Comparison of ENCODE assay signal across 1 cellular context in genomic region chr2:3605013-3605961, GRCh38.
TF ChIP-seq lines count a peak whose summit lies in the region.

No MANE protein-coding gene starts in this region.

TF ChIP-seq in K562, 482 proteins besides CTCF, POLR2A, EP300 and RAD21 (continued from another document and continues in another):
- TF ChIP-seq ZHX1 (conservative IDR thresholded peaks at IDR 0.05; ENCODE audit: low read length) = no peak
- TF ChIP-seq, protein P1, sequence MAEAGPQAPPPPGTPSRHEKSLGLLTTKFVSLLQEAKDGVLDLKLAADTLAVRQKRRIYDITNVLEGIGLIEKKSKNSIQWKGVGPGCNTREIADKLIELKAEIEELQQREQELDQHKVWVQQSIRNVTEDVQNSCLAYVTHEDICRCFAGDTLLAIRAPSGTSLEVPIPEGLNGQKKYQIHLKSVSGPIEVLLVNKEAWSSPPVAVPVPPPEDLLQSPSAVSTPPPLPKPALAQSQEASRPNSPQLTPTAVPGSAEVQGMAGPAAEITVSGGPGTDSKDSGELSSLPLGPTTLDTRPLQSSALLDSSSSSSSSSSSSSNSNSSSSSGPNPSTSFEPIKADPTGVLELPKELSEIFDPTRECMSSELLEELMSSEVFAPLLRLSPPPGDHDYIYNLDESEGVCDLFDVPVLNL (CRISPR knock-in tag; IDR thresholded peaks at IDR 0.05; ENCODE audit: low read depth) = no peak
- TF ChIP-seq MAZ (CRISPR knock-in tag; conservative IDR thresholded peaks at IDR 0.05 in 1 of 2, IDR thresholded peaks at IDR 0.05 in 1 of 2) = no peak; a peak in 1 of 4 replicates
- no peak; the same call in 1 of the 2 replicates for TF ChIP-seq POLR2AphosphoS5 (IDR thresholded peaks at IDR 0.05; ENCODE audit: control insufficient read depth, insufficient read depth, low read depth, low read length)
- no peak for TF ChIP-seq UBTF (IDR thresholded peaks at IDR 0.05; ENCODE audit: borderline replicate concordance in 1 of 2, low read depth in 2 of 2, low read length in 2 of 2)
- TF ChIP-seq COPS2 (conservative IDR thresholded peaks at IDR 0.05) = no peak
- TF ChIP-seq KDM5B (IDR thresholded peaks at IDR 0.05; ENCODE audit: insufficient replicate concordance, low read depth, low read length) = peak; percentile 52
- no peak for TF ChIP-seq NR0B1 (IDR thresholded peaks at IDR 0.05; ENCODE audit: partially characterized antibody)
- TF ChIP-seq, protein P2, sequence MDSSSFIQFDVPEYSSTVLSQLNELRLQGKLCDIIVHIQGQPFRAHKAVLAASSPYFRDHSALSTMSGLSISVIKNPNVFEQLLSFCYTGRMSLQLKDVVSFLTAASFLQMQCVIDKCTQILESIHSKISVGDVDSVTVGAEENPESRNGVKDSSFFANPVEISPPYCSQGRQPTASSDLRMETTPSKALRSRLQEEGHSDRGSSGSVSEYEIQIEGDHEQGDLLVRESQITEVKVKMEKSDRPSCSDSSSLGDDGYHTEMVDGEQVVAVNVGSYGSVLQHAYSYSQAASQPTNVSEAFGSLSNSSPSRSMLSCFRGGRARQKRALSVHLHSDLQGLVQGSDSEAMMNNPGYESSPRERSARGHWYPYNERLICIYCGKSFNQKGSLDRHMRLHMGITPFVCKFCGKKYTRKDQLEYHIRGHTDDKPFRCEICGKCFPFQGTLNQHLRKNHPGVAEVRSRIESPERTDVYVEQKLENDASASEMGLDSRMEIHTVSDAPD (CRISPR knock-in tag; IDR thresholded peaks at IDR 0.05) = no peak
- no peak for TF ChIP-seq ZFP1 (CRISPR knock-in tag; IDR thresholded peaks at IDR 0.05)
- TF ChIP-seq USF2 (CRISPR knock-in tag; IDR thresholded peaks at IDR 0.05) = peak; percentile 87
- TF ChIP-seq MEF2A (IDR thresholded peaks at IDR 0.05; ENCODE audit: control insufficient read depth, low read depth, low read length) = no peak
- TF ChIP-seq TARDBP (IDR thresholded peaks at IDR 0.05) = no peak
- no peak for TF ChIP-seq NELFE (IDR thresholded peaks at IDR 0.05; ENCODE audit: insufficient read depth, insufficient read length)
- no peak for TF ChIP-seq NR2F6 (CRISPR knock-in tag; IDR thresholded peaks at IDR 0.05)
- TF ChIP-seq ZNF707 (CRISPR knock-in tag; conservative IDR thresholded peaks at IDR 0.05) = no peak
- TF ChIP-seq ZBTB7A (IDR thresholded peaks at IDR 0.05; ENCODE audit: borderline replicate concordance, control insufficient read depth, low read depth, low read length) = peak; percentile 23; the same call in 1 of the 2 replicates
- TF ChIP-seq CHD1 (IDR thresholded peaks at IDR 0.05; ENCODE audit: low read length) = no peak
- no peak for TF ChIP-seq DDX20 (tag; IDR thresholded peaks at IDR 0.05; ENCODE audit: low read depth)
- peak; percentile 47 for TF ChIP-seq POLR2G (IDR thresholded peaks at IDR 0.05; ENCODE audit: low read depth, low read length)
- no peak for TF ChIP-seq FOXK1 (CRISPR knock-in tag; IDR thresholded peaks at IDR 0.05; ENCODE audit: borderline replicate concordance)
- no peak for TF ChIP-seq ZNF316 (IDR thresholded peaks at IDR 0.05)
- TF ChIP-seq, protein P3, sequence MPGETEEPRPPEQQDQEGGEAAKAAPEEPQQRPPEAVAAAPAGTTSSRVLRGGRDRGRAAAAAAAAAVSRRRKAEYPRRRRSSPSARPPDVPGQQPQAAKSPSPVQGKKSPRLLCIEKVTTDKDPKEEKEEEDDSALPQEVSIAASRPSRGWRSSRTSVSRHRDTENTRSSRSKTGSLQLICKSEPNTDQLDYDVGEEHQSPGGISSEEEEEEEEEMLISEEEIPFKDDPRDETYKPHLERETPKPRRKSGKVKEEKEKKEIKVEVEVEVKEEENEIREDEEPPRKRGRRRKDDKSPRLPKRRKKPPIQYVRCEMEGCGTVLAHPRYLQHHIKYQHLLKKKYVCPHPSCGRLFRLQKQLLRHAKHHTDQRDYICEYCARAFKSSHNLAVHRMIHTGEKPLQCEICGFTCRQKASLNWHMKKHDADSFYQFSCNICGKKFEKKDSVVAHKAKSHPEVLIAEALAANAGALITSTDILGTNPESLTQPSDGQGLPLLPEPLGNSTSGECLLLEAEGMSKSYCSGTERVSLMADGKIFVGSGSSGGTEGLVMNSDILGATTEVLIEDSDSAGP (CRISPR knock-in tag; IDR thresholded peaks at IDR 0.05) = no peak
- 0 out of 2 replicates have a peak, but pooled peaks have one; percentile 17 for TF ChIP-seq MYNN (IDR thresholded peaks at IDR 0.05)
- no peak for TF ChIP-seq MYNN (CRISPR knock-in tag; IDR thresholded peaks at IDR 0.05)
- no peak for TF ChIP-seq MAFK (IDR thresholded peaks at IDR 0.05; ENCODE audit: low read length)
- TF ChIP-seq ZBTB17 (CRISPR knock-in tag; IDR thresholded peaks at IDR 0.05) = no peak
- no peak for TF ChIP-seq GATAD2A (IDR thresholded peaks at IDR 0.05)
- TF ChIP-seq ESRRA (IDR thresholded peaks at IDR 0.05; ENCODE audit: borderline replicate concordance, low read depth) = peak; percentile 40; the same call in 1 of the 2 replicates
- no peak for TF ChIP-seq MCM5 (IDR thresholded peaks at IDR 0.05; ENCODE audit: low read depth)
- 0 out of 2 replicates have a peak, but pooled peaks have one; percentile 33 for TF ChIP-seq ZNF395 (CRISPR knock-in tag; IDR thresholded peaks at IDR 0.05)
- no peak for TF ChIP-seq PREB (CRISPR knock-in tag; IDR thresholded peaks at IDR 0.05)
- TF ChIP-seq, protein P4, sequence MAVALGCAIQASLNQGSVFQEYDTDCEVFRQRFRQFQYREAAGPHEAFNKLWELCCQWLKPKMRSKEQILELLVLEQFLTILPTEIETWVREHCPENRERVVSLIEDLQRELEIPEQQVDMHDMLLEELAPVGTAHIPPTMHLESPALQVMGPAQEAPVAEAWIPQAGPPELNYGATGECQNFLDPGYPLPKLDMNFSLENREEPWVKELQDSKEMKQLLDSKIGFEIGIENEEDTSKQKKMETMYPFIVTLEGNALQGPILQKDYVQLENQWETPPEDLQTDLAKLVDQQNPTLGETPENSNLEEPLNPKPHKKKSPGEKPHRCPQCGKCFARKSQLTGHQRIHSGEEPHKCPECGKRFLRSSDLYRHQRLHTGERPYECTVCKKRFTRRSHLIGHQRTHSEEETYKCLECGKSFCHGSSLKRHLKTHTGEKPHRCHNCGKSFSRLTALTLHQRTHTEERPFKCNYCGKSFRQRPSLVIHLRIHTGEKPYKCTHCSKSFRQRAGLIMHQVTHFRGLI (CRISPR knock-in tag; IDR thresholded peaks at IDR 0.05) = no peak
- 0 out of 2 replicates have a peak, but pooled peaks have one; percentile 55 for TF ChIP-seq FOXJ2 (tag; IDR thresholded peaks at IDR 0.05)
- peak; percentile 92 for TF ChIP-seq RAD51 (IDR thresholded peaks at IDR 0.05; ENCODE audit: borderline replicate concordance, low read depth)
- no peak for TF ChIP-seq MAFG (tag; conservative IDR thresholded peaks at IDR 0.05)
- TF ChIP-seq, protein P5, sequence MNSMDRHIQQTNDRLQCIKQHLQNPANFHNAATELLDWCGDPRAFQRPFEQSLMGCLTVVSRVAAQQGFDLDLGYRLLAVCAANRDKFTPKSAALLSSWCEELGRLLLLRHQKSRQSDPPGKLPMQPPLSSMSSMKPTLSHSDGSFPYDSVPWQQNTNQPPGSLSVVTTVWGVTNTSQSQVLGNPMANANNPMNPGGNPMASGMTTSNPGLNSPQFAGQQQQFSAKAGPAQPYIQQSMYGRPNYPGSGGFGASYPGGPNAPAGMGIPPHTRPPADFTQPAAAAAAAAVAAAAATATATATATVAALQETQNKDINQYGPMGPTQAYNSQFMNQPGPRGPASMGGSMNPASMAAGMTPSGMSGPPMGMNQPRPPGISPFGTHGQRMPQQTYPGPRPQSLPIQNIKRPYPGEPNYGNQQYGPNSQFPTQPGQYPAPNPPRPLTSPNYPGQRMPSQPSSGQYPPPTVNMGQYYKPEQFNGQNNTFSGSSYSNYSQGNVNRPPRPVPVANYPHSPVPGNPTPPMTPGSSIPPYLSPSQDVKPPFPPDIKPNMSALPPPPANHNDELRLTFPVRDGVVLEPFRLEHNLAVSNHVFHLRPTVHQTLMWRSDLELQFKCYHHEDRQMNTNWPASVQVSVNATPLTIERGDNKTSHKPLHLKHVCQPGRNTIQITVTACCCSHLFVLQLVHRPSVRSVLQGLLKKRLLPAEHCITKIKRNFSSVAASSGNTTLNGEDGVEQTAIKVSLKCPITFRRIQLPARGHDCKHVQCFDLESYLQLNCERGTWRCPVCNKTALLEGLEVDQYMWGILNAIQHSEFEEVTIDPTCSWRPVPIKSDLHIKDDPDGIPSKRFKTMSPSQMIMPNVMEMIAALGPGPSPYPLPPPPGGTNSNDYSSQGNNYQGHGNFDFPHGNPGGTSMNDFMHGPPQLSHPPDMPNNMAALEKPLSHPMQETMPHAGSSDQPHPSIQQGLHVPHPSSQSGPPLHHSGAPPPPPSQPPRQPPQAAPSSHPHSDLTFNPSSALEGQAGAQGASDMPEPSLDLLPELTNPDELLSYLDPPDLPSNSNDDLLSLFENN (IDR thresholded peaks at IDR 0.05; ENCODE audit: low read depth in 2 of 2, low read length in 2 of 2) = no peak; a peak in 1 of 4 replicates
- TF ChIP-seq CSDE1 (IDR thresholded peaks at IDR 0.05) = no peak
- TF ChIP-seq IFI16 (CRISPR knock-in tag; IDR thresholded peaks at IDR 0.05) = no peak
- TF ChIP-seq ELF4 (CRISPR knock-in tag; IDR thresholded peaks at IDR 0.05) = no peak
- no peak for TF ChIP-seq PTBP1 (IDR thresholded peaks at IDR 0.05; ENCODE audit: low read depth, low read length)
- no peak for TF ChIP-seq ZNF124 (CRISPR knock-in tag; IDR thresholded peaks at IDR 0.05)
- TF ChIP-seq ZBED1 (IDR thresholded peaks at IDR 0.05) = no peak
